1 cellular context compared by ENCODE assay signal in the genomic region with DNA sequence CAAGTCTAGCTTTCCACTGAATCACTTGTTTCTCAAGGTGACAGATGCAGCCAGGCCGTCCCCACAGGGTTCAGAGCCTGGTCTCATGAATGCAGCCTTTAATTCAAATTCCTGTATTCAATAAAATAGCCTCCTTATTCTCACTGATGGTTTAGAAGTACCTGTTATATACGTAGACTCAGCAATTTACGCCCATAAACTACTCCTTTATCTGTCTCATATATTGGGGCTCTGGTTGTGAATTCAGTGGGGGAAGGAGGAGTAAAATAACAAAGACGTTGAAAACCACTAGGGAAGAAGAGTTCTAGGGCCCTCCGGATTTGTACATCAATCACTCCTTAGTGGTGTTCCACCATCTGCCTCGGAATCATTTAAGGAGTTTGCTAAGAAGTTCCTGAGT.
TF ChIP-seq lines count a peak whose summit lies in the region.

No MANE protein-coding gene starts in this region.

TF ChIP-seq in A549, 52 proteins besides CTCF, POLR2A, EP300 and RAD21 (continued from another document):
- TF ChIP-seq PHF8 (IDR thresholded peaks at IDR 0.05; ENCODE audit: borderline replicate concordance, low read depth) (no peak), BHLHE40 (IDR thresholded peaks at IDR 0.05; ENCODE audit: low read depth, low read length) (no peak)
